ENCODE assay signal across 9 cellular contexts in the genomic region with DNA sequence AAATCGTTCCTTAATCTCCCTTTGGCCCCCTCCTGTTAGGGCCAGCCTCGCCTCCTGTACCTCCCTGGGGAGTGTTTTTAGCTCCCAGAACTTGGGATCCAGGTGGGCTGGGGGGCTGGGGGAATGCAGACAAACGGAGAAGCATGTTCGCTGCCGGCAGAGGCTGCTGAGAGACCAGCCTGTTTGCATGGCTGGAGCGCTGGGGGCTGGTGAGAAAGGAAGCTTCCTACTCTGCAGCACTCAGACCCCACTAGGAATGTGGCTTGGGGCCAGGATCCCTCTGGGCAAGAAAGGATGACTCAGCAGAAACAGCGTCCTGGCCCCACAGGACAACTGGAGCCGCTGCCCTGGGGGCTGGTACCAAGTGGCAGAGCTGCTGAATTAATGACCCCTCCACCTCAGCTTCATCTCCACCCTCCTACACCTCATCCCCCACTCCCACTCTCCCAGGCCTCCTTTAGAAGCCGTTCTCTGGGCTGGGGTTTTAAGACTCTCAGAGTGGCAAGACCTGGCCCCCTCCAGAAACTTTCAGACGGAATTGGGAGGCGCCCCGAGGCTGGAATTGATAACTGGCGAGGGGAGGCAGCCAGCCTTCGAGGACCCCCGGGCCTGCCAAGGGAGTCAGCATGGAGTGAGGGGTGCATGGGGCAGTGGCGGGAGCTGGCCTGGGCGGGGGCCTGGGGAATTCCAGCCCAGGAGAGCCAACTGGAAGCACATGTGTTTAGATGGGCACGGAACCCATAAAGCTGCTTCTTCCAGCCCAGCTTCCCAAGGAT. TPM values are rescaled to one million over a fixed set of nuclear protein-coding genes. Genes with fewer than 3 reads are reported as not detected.
DNase-seq lines count a peak whose midpoint lies in the region; ATAC-seq, FAIRE-seq and TF ChIP-seq lines count a peak whose summit lies in the region.
"Had no signal": no experiment of that assay in that cellular context is flagged by ENCODE, and none has a peak within 500 bp of the region (broad histone marks: within the 10 kb centered on the region; RNA-seq: fewer than 3 reads in every experiment).

No MANE protein-coding gene starts in this region.

- H3K4me1 ChIP-seq in iPS-20b (ENCODE audit: insufficient read depth, low read length): peaks cover 15% of the 10 kb centered on the region; the same call in 1 of the 2 replicates
- H3K4me1 ChIP-seq in small intestine (ENCODE audit: control insufficient read depth in 2 of 2, insufficient read depth in 1 of 2, low read depth in 1 of 2, low read length in 1 of 2): peaks cover 20 to 32% of the 10 kb centered on the region in 2 donors

- no peak overlapping the region for H3K4me3 ChIP-seq in brain microvascular endothelial cell (ENCODE audit: low read depth, low read length)
- H3K4me3 ChIP-seq in iPS-20b (ENCODE audit: low read length): no peak overlapping the region
- H3K4me3 ChIP-seq in small intestine (ENCODE audit: low read depth in 1 of 2, low read length in 2 of 2): no peak overlapping the region

- DNase-seq in NCI-H2107 (lab: John Stamatoyannopoulos, UW) (peak; percentile 17), NCI-H2107 treated with DMSO at 0.1 percent for 48 hours (lab: John Stamatoyannopoulos, UW; ENCODE audit: unreplicated experiment) (no peak), NCI-H2227 (lab: John Stamatoyannopoulos, UW; ENCODE audit: unreplicated experiment) (peak; percentile 87), brain microvascular endothelial cell (peak; percentile 92), small intestine (no peak), occipital lobe (lab: John Stamatoyannopoulos, UW) (no peak)
- DNase-seq: CD4-positive, CD25-positive, alpha-beta regulatory T cell had no signal

- peak overlapping the region; percentile 26; the same call in 1 of the 2 replicates for H3K9ac ChIP-seq in iPS-20b (ENCODE audit: low read depth, low read length)

- peak; percentile 82 for TF ChIP-seq CTCF in brain microvascular endothelial cell (IDR thresholded peaks at IDR 0.05; ENCODE audit: low read depth, low read length, missing control alignments)

- H3K9me3 ChIP-seq in iPS-20b (ENCODE audit: insufficient read depth, low read depth, low read length) (no peaks in the 10 kb centered on the region), small intestine (ENCODE audit: control insufficient read depth, low read depth) (no peaks in the 10 kb centered on the region)

- WGBS in small intestine, 3 donors: 45 to 63% (median 58%) methylated on average over 18 of the region's 18 CpGs

- H3K27me3 ChIP-seq in brain microvascular endothelial cell (replicated peaks) (no peaks in the 10 kb centered on the region), iPS-20b (ENCODE audit: insufficient read depth, low read length) (no peaks in the 10 kb centered on the region), small intestine (ENCODE audit: control insufficient read depth in 2 of 2, insufficient read depth in 2 of 2, low read length in 2 of 2) (no peaks in the 10 kb centered on the region)

- in situ Hi-C loops in brain microvascular endothelial cell (cut with HindIII; ENCODE audit: low pct_ligation_motif_present, low sequenced_read_pairs): no loop called here

- no peaks in the 10 kb centered on the region for H3K36me3 ChIP-seq in brain microvascular endothelial cell (replicated peaks)
- H3K36me3 ChIP-seq in iPS-20b (ENCODE audit: insufficient read depth, low read depth, low read length): no peaks in the 10 kb centered on the region
- H3K36me3 ChIP-seq in small intestine (ENCODE audit: control insufficient read depth in 2 of 2, insufficient read depth in 2 of 2, low read length in 2 of 2): no peaks in the 10 kb centered on the region

- H3K27ac ChIP-seq in brain microvascular endothelial cell (no peak overlapping the region), iPS-20b (ENCODE audit: low read length) (no peak overlapping the region), small intestine (ENCODE audit: low read depth in 1 of 2, low read length in 1 of 2) (peak overlapping the region; percentile 15 to 74)

- FAIRE-seq in small intestine (lab: Jason Lieb, UNC): no peak

- no peak for ATAC-seq in HG03520 (IDR thresholded peaks at IDR 0.05; ENCODE audit: unreplicated experiment)

RNA-seq across cellular contexts. Expression of a gene that starts 28.5 kb away (rescaled TPM):
- polyA plus RNA-seq in small intestine: 100 to 1,000 TPM; 167 to 736 (median 425) TPM
- not detected for total RNA-seq in occipital lobe
- total RNA-seq: CD4-positive, CD25-positive, alpha-beta regulatory T cell had no signal
- polyA plus RNA-seq: CD4-positive, CD25-positive, alpha-beta regulatory T cell had no signal

RNA-seq across cellular contexts. Expression of a gene that starts 51.4 kb away (rescaled TPM):
- polyA plus RNA-seq in small intestine: 100 to 1,000 TPM in 1 of 3 donors, 10 to 100 TPM in 2; 71.6 to 169 (median 88.2) TPM
- 69.4 TPM for total RNA-seq in occipital lobe

Comparison
In these comparisons a context has a peak if more than half of its experiments do, and no peak if none do; other contexts are left out.
1. DNase-seq: peak in NCI-H2107 (single experiment), NCI-H2227 (single experiment) and brain microvascular endothelial cell (single experiment); none in NCI-H2107 treated with DMSO at 0.1 percent for 48 hours (single experiment), small intestine (single experiment) and occipital lobe (single experiment).
2. H3K27ac ChIP-seq: peak in small intestine (2 of 2); none in brain microvascular endothelial cell (single experiment) and iPS-20b (single experiment).